8 cellular contexts compared by ENCODE assay signal in genomic region chr11:43736502-43737193, GRCh38. TPM values are rescaled to one million over a fixed set of nuclear protein-coding genes. Genes with fewer than 3 reads are reported as not detected.
DNase-seq lines count a peak whose midpoint lies in the region; ATAC-seq and TF ChIP-seq lines count a peak whose summit lies in the region.
"Had no signal": no experiment of that assay in that cellular context is flagged by ENCODE, and none has a peak within 500 bp of the region (broad histone marks: within the 10 kb centered on the region; RNA-seq: fewer than 3 reads in every experiment).

No MANE protein-coding gene starts in this region.

- CTCF ChIA-PET in WTC11 (lab: Charles Lee), result interaction anchor here (1.1 to 1.3 kb wide), 2 partner anchors 89 to 160 kb away, joined by 3 to 5 read pairs; no protein-coding TSS in a partner anchor

- no peaks in the 10 kb centered on the region for H3K27me3 Mint-ChIP-seq in WTC11 (ENCODE audit: low read depth)
- no peaks in the 10 kb centered on the region for H3K27me3 Mint-ChIP-seq in stimulated activated naive B cell treated with anti-CD40 and anti-IgM and Interleukin-4, amounts not matched to agents 10 μg/mL and 1 μg/mL and 100 μg/mL, for 72 hours

- ATAC-seq in WTC11 (no peak), heart left ventricle (peak; percentile 59 to 72 (median 70))
- peak; percentile 81 to 85 for ATAC-seq in stimulated activated naive B cell treated with anti-CD40 and anti-IgM and Interleukin-4, amounts not matched to agents 10 μg/mL and 1 μg/mL and 100 μg/mL, for 72 hours (replicated peaks)
- ATAC-seq: activated CD4-positive, CD25-positive, alpha-beta regulatory T cell treated with anti-CD3 and anti-CD28 coated beads, Interleukin-2, amount 50 U/mL, for 24 hours had no signal

- intact Hi-C loops in heart left ventricle (cut with DNase I), result loop anchor here in 3 of 10 donors (10.0 kb wide), 2 partner anchors 52 to 58 kb away; partner anchors contain the start of gene HSD17B12 (in 2 of the 3)

- H3K4me3 Mint-ChIP-seq in WTC11, result no peak overlapping the region
- peak overlapping the region; percentile 36 to 51 for H3K4me3 Mint-ChIP-seq in stimulated activated naive B cell treated with anti-CD40 and anti-IgM and Interleukin-4, amounts not matched to agents 10 μg/mL and 1 μg/mL and 100 μg/mL, for 72 hours

- peak; percentile 3 for DNase-seq in HT1080 (ENCODE audit: low read depth)
- no peak for DNase-seq in WTC11 (ENCODE audit: low spot score)
- no peak for DNase-seq in heart left ventricle
- DNase-seq in stimulated activated naive B cell treated with anti-CD40 and anti-IgM and Interleukin-4, amounts not matched to agents 10 μg/mL and 1 μg/mL and 100 μg/mL, for 72 hours, result no peak
- DNase-seq in islet precursor cell, result no peak
- DNase-seq in MG63, result no peak
- DNase-seq in NCI-H2196 treated with DMSO at 0.1 percent for 48 hours (lab: John Stamatoyannopoulos, UW; ENCODE audit: unreplicated experiment), result no peak

- peaks cover 6 to 53% (median 38%) of the 10 kb centered on the region in 12 donors for H3K4me1 ChIP-seq in heart left ventricle

- H3K9me3 Mint-ChIP-seq in WTC11, result no peaks in the 10 kb centered on the region
- peaks cover 16 to 20% of the 10 kb centered on the region in 2 donors for H3K9me3 Mint-ChIP-seq in stimulated activated naive B cell treated with anti-CD40 and anti-IgM and Interleukin-4, amounts not matched to agents 10 μg/mL and 1 μg/mL and 100 μg/mL, for 72 hours

- TF ChIP-seq CTCF in WTC11 (IDR thresholded peaks at IDR 0.05) (no peak), heart left ventricle (IDR thresholded peaks at IDR 0.05) (no peak)

- H3K27ac Mint-ChIP-seq in WTC11, result peak overlapping the region; percentile 26; the same call in 1 of the 2 replicates
- peak overlapping the region; percentile 63 for H3K27ac Mint-ChIP-seq in stimulated activated naive B cell treated with anti-CD40 and anti-IgM and Interleukin-4, amounts not matched to agents 10 μg/mL and 1 μg/mL and 100 μg/mL, for 72 hours

- no peaks in the 10 kb centered on the region for H3K9me3 ChIP-seq in heart left ventricle
- 0 out of 2 replicates have a peak, but pooled peaks cover 3% of the 10 kb centered on the region for H3K9me3 ChIP-seq in MG63

- peaks cover 56% of the 10 kb centered on the region for H3K4me1 Mint-ChIP-seq in WTC11
- H3K4me1 Mint-ChIP-seq in stimulated activated naive B cell treated with anti-CD40 and anti-IgM and Interleukin-4, amounts not matched to agents 10 μg/mL and 1 μg/mL and 100 μg/mL, for 72 hours, result peaks cover 35 to 59% of the 10 kb centered on the region in 2 donors

- WGBS in heart left ventricle, 4 donors, result 24 to 29% (median 25%) methylated on average over 5 of the region's 5 CpGs

- H3K27me3 ChIP-seq in heart left ventricle, result no peaks in the 10 kb centered on the region
- H3K27me3 ChIP-seq in MG63, result no peaks in the 10 kb centered on the region

- TF ChIP-seq POLR2A in heart left ventricle (IDR thresholded peaks at IDR 0.05), result no peak

- H3K27ac ChIP-seq in heart left ventricle, result peak overlapping the region; percentile 35 to 92 (median 77)

- H3K36me3 ChIP-seq in heart left ventricle (peaks cover 0 to 9% (median 0%) of the 10 kb centered on the region in 9 donors), MG63 (peaks cover 16% of the 10 kb centered on the region)

- H3K4me3 ChIP-seq in heart left ventricle, result peak overlapping the region in 7 of 12 donors; percentile 8 to 34 (median 21)
- no peak overlapping the region for H3K4me3 ChIP-seq in MG63

- POLR2A ChIA-PET in WTC11 (lab: Charles Lee), result interaction anchor here (0.6 kb wide), 1 partner anchor 1173 kb away, joined by 4 read pairs; no protein-coding TSS in a partner anchor

- H3K36me3 Mint-ChIP-seq in WTC11, result peaks cover 13% of the 10 kb centered on the region
- peaks cover 53 to 63% of the 10 kb centered on the region in 2 donors for H3K36me3 Mint-ChIP-seq in stimulated activated naive B cell treated with anti-CD40 and anti-IgM and Interleukin-4, amounts not matched to agents 10 μg/mL and 1 μg/mL and 100 μg/mL, for 72 hours

TF ChIP-seq in WTC11, 78 proteins besides CTCF, POLR2A, EP300 and RAD21:
- TF ChIP-seq FOXP4 (CRISPR knock-in tag; IDR thresholded peaks at IDR 0.05) (no peak), IRF2 (CRISPR knock-in tag; IDR thresholded peaks at IDR 0.05; ENCODE audit: borderline replicate concordance, low read depth) (no peak), CDX4 (CRISPR knock-in tag; IDR thresholded peaks at IDR 0.05; ENCODE audit: borderline replicate concordance) (no peak), TEAD1 (CRISPR knock-in tag; IDR thresholded peaks at IDR 0.05) (no peak), KAT7 (CRISPR knock-in tag; IDR thresholded peaks at IDR 0.05; ENCODE audit: borderline replicate concordance) (no peak), CREM (CRISPR knock-in tag; IDR thresholded peaks at IDR 0.05) (no peak), ZBTB21 (CRISPR knock-in tag; IDR thresholded peaks at IDR 0.05; ENCODE audit: borderline replicate concordance) (no peak), ZNF423 (CRISPR knock-in tag; IDR thresholded peaks at IDR 0.05) (no peak), ZNF425 (CRISPR knock-in tag; conservative IDR thresholded peaks at IDR 0.05) (no peak), E2F1 (CRISPR knock-in tag; IDR thresholded peaks at IDR 0.05) (no peak), ZNF512 (CRISPR knock-in tag; IDR thresholded peaks at IDR 0.05; ENCODE audit: borderline replicate concordance) (no peak)

RNA-seq across cellular contexts. Expression of gene HSD17B12, which starts 56.1 kb away (rescaled TPM):
- 71.2 and 77.6 TPM in 2 replicates for total RNA-seq in HT1080 (2014; rRNA removed; shearing (Covaris generic))
- 78.9 and 99.9 TPM in 2 replicates for polyA plus RNA-seq in HT1080 (2015; cell fraction: cytosol; rRNA removed)
- 91.2 and 103 TPM in 2 replicates for polyA plus RNA-seq in HT1080 (2015; cell fraction: nucleus; rRNA removed)
- 143 to 149 TPM (median 149 TPM) in 3 replicates for total RNA-seq in WTC11 (2021)
- total RNA-seq in heart left ventricle, result 100 to 1,000 TPM in 1 of 9 donors, 10 to 100 TPM in 8; 40.5 to 114 (median 80.1) TPM
- 10 to 100 TPM; 41.9 to 46.0 TPM for polyA plus RNA-seq in heart left ventricle
- total RNA-seq in MG63 (2014; rRNA removed; shearing (Covaris generic); ENCODE audit: low replicate concordance), result 49.3 and 49.6 TPM in 2 replicates
